ENCODE assay signal across 8 cellular contexts in genomic region chr2:236570081-236570979, GRCh38. TPM values are rescaled to one million over a fixed set of nuclear protein-coding genes. Genes with fewer than 3 reads are reported as not detected.
DNase-seq lines count a peak whose midpoint lies in the region; ATAC-seq, FAIRE-seq and TF ChIP-seq lines count a peak whose summit lies in the region.

No MANE protein-coding gene starts in this region.

- 10 to 45% methylated on average over 6 of the region's 6 CpGs for WGBS in sigmoid colon, 2 donors
- WGBS in SK-N-SH (ENCODE audit: low lambda C conversion rate), result 14% methylated on average over 6 of the region's 6 CpGs

- H3K9ac ChIP-seq in SK-N-SH, result no peak overlapping the region

- H3K4me3 ChIP-seq in MG63, result peak overlapping the region; percentile 47
- peak overlapping the region; percentile 33 for H3K4me3 ChIP-seq in epithelial cell of proximal tubule (ENCODE audit: low read depth, low read length)
- H3K4me3 ChIP-seq in sigmoid colon, result peak overlapping the region; percentile 28 to 57 (median 46)
- no peak overlapping the region for H3K4me3 ChIP-seq in SK-N-SH (ENCODE audit: low read depth in 2 of 2, low read length in 1 of 2)

- no peak for TF ChIP-seq EP300 in sigmoid colon (IDR thresholded peaks at IDR 0.05)
- no peak for TF ChIP-seq EP300 in SK-N-SH (IDR thresholded peaks at IDR 0.05; ENCODE audit: borderline replicate concordance in 1 of 2, low read depth in 1 of 2, low read length in 1 of 2)

- H3K36me3 ChIP-seq in MG63, result no peaks in the 10 kb centered on the region; the same call in 1 of the 2 replicates
- H3K36me3 ChIP-seq in sigmoid colon, result no peaks in the 10 kb centered on the region
- H3K36me3 ChIP-seq in SK-N-SH (replicated peaks in 1 of 2; ENCODE audit: control insufficient read depth in 1 of 2, insufficient read depth in 2 of 2, low read length in 1 of 2), result no peaks in the 10 kb centered on the region

- H3K9me3 ChIP-seq in MG63, result no peaks in the 10 kb centered on the region
- no peaks in the 10 kb centered on the region for H3K9me3 ChIP-seq in sigmoid colon
- H3K9me3 ChIP-seq in SK-N-SH, result no peaks in the 10 kb centered on the region

- no peak overlapping the region for H2AFZ ChIP-seq in SK-N-SH (ENCODE audit: low read depth)

- TF ChIP-seq CTCF in epithelial cell of proximal tubule (conservative IDR thresholded peaks at IDR 0.05; ENCODE audit: low read depth, low read length), result no peak
- no peak for TF ChIP-seq CTCF in sigmoid colon (IDR thresholded peaks at IDR 0.05)
- no peak for TF ChIP-seq CTCF in SK-N-SH (IDR thresholded peaks at IDR 0.05)

- H3K4me1 ChIP-seq in sigmoid colon, result peaks cover 0 to 79% (median 50%) of the 10 kb centered on the region in 4 donors
- no peaks in the 10 kb centered on the region; a peak in 1 of 4 replicates for H3K4me1 ChIP-seq in SK-N-SH (ENCODE audit: control insufficient read depth in 1 of 2, insufficient read depth in 2 of 2, low read depth in 1 of 2, low read length in 1 of 2)

- no peaks in the 10 kb centered on the region for H3K27me3 ChIP-seq in MG63
- no peaks in the 10 kb centered on the region for H3K27me3 ChIP-seq in sigmoid colon
- H3K27me3 ChIP-seq in SK-N-SH (ENCODE audit: insufficient read depth), result peaks cover 53% of the 10 kb centered on the region

- no peak; the same call in 1 of the 2 replicates for TF ChIP-seq POLR2A in GM12891 (IDR thresholded peaks at IDR 0.05; ENCODE audit: low read depth, low read length)
- TF ChIP-seq POLR2A in sigmoid colon (IDR thresholded peaks at IDR 0.05), result no peak

- H4K20me1 ChIP-seq in SK-N-SH (ENCODE audit: insufficient read depth), result no peaks in the 10 kb centered on the region

- H3K4me2 ChIP-seq in SK-N-SH, result no peak overlapping the region

- no peak for DNase-seq in GM12891 (ENCODE audit: insufficient read length, low spot score)
- DNase-seq in MG63, result peak; percentile 53
- no peak for DNase-seq in epithelial cell of proximal tubule (ENCODE audit: low read depth)
- DNase-seq in sigmoid colon, result peak; percentile 60
- no peak for DNase-seq in activated CD4-positive, alpha-beta T cell treated with anti-CD3 and anti-CD28 coated beads for 4 hours
- no peak for DNase-seq in SK-N-SH
- DNase-seq in left lobe of liver (ENCODE audit: low spot score), result no peak

- POLR2A ChIA-PET in SK-N-SH (lab: Yijun Ruan, JAX), result no interaction called here

- H3K9me2 ChIP-seq in SK-N-SH, result no peaks in the 10 kb centered on the region

- H3F3A ChIP-seq in SK-N-SH (replicated peaks; ENCODE audit: insufficient read depth), result no peaks in the 10 kb centered on the region

- ATAC-seq in HG03460 (IDR thresholded peaks at IDR 0.05; ENCODE audit: unreplicated experiment) (no peak), left lobe of liver (no peak)

- H3K79me2 ChIP-seq in SK-N-SH (ENCODE audit: insufficient read depth), result no peaks in the 10 kb centered on the region

- CTCF ChIA-PET in SK-N-SH (lab: Yijun Ruan, JAX), result interaction anchor here (0.6 to 1.4 kb wide), 7 partner anchors 17 to 456 kb away, joined by 3 to 5 read pairs (median 3); no protein-coding TSS in a partner anchor

- no peak for TF ChIP-seq RAD21 in SK-N-SH (IDR thresholded peaks at IDR 0.05; ENCODE audit: low read length)

- H3K27ac ChIP-seq in sigmoid colon (peak overlapping the region; percentile 85 to 93 (median 87)), SK-N-SH (ENCODE audit: low read depth in 2 of 2, low read length in 1 of 2) (no peak overlapping the region)

- intact Hi-C loops in sigmoid colon (cut with DNase I), result no loop called here

- FAIRE-seq in GM12891 (lab: Jason Lieb, UNC), result peak; percentile 65

TF ChIP-seq in GM12891, 5 proteins besides CTCF, POLR2A, EP300 and RAD21:
- TF ChIP-seq SPI1 (IDR thresholded peaks at IDR 0.05; ENCODE audit: low read depth, low read length) (peak; percentile 64), PAX5 (IDR thresholded peaks at IDR 0.05; ENCODE audit: insufficient read depth, low read length, severe bottlenecking) (no peak)

TF ChIP-seq in SK-N-SH, 30 proteins besides CTCF, POLR2A, EP300 and RAD21:
- TF ChIP-seq POLR2AphosphoS5 (IDR thresholded peaks at IDR 0.05; ENCODE audit: low read depth, low read length) (no peak), SMC3 (IDR thresholded peaks at IDR 0.05; ENCODE audit: low read depth, low read length) (no peak), ZBTB33 (IDR thresholded peaks at IDR 0.05; ENCODE audit: borderline replicate concordance, low read depth) (no peak)

RNA-seq across cellular contexts. Expression of gene ACKR3, which starts 0.7 kb away (rescaled TPM):
- 13.3 TPM for polyA plus RNA-seq in GM12891 (2012; ENCODE audit: low read depth, missing spikeins)
- 15.6 and 19.0 TPM in 2 replicates for total RNA-seq in MG63 (2014; rRNA removed; shearing (Covaris generic); ENCODE audit: low replicate concordance)
- total RNA-seq in epithelial cell of proximal tubule (not detected in 2 replicates), sigmoid colon (10 to 100 TPM; 17.0 to 39.1 (median 21.6) TPM), left lobe of liver (2.4 TPM)
- polyA plus RNA-seq in sigmoid colon (10 to 100 TPM in 1 of 3 donors, 1 to 10 TPM in 2; 1.6 to 11.4 (median 9.8) TPM), SK-N-SH (2012; rRNA removed) (not detected in 2 replicates)
- polyA plus RNA-seq in SK-N-SH (2012; cell fraction: cytosol; rRNA removed), result 0.05 and 0.08 TPM in 2 replicates
- 0.08 and 0.23 TPM in 2 replicates for polyA plus RNA-seq in SK-N-SH (2012; cell fraction: nucleus; rRNA removed)

Comparison
In these comparisons a context has a peak if more than half of its experiments do, and no peak if none do; other contexts are left out.
1. DNase-seq: peak in MG63 (single experiment) and sigmoid colon (single experiment); none in GM12891 (single experiment), epithelial cell of proximal tubule (single experiment), activated CD4-positive, alpha-beta T cell treated with anti-CD3 and anti-CD28 coated beads for 4 hours (0 of 2), SK-N-SH (single experiment) and left lobe of liver (single experiment).
2. H3K4me3 ChIP-seq: peak in MG63 (single experiment), epithelial cell of proximal tubule (single experiment) and sigmoid colon (4 of 4); none in SK-N-SH (0 of 2).
3. H3K27ac ChIP-seq: peak in sigmoid colon (4 of 4); none in SK-N-SH (0 of 2).